Comparison of ENCODE assay signal across 20 cellular contexts in the genomic region with DNA sequence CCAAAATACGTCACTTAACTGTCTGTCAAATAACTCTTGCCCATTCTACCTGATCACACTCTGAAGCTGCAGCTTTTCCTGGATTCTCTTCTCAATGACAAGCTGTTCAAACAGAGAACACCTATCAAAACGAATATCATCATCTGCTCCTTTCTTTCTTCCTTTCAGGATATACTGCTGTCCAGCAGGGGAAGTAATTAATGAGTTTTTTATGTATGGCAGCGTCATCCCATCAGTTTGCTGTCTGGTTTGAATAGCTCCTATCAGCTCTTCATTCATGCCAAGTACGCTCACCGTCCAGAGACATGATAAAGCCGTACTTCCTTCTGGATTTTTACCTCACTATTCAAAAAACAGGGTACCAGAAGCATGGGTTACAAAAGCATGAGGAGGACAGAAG. TPM values are rescaled to one million over a fixed set of nuclear protein-coding genes. Genes with fewer than 3 reads are reported as not detected.
DNase-seq lines count a peak whose midpoint lies in the region; ATAC-seq and TF ChIP-seq lines count a peak whose summit lies in the region.
"Had no signal": no experiment of that assay in that cellular context is flagged by ENCODE, and none has a peak within 500 bp of the region (broad histone marks: within the 10 kb centered on the region; RNA-seq: fewer than 3 reads in every experiment).

A gene with protein sequence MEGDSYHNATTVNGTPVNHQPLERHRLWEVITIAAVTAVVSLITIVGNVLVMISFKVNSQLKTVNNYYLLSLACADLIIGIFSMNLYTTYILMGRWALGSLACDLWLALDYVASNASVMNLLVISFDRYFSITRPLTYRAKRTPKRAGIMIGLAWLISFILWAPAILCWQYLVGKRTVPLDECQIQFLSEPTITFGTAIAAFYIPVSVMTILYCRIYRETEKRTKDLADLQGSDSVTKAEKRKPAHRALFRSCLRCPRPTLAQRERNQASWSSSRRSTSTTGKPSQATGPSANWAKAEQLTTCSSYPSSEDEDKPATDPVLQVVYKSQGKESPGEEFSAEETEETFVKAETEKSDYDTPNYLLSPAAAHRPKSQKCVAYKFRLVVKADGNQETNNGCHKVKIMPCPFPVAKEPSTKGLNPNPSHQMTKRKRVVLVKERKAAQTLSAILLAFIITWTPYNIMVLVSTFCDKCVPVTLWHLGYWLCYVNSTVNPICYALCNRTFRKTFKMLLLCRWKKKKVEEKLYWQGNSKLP (plus strand): TSS at position 274 of the 400 bp plus-strand sequence. CDS start 94,221 bp downstream, outside the sequence.

- DNase-seq in NCI-H1105 treated with DMSO at 0.1 percent for 48 hours (lab: John Stamatoyannopoulos, UW) = peak; percentile 4
- DNase-seq in NCI-H1105 (lab: John Stamatoyannopoulos, UW) = no peak
- peak; percentile 81 for DNase-seq in NCI-H69 (lab: John Stamatoyannopoulos, UW)
- no peak for DNase-seq in brain microvascular endothelial cell
- DNase-seq in substantia nigra (lab: John Stamatoyannopoulos, UW) = no peak
- no peak for DNase-seq in NCI-H1436 treated with DMSO at 0.1 percent for 48 hours (lab: John Stamatoyannopoulos, UW)
- DNase-seq in osteocyte (ENCODE audit: extremely low spot score, unreplicated experiment) = no peak
- DNase-seq: activated CD4-positive, alpha-beta T cell treated with anti-CD3 and anti-CD28 coated beads for 1 hour; DMS79; left ventricle myocardium inferior; T-helper 1 cell had no signal

- in situ Hi-C loops in brain microvascular endothelial cell (cut with HindIII; ENCODE audit: low pct_ligation_motif_present, low sequenced_read_pairs) = no loop called here

- H3K36me3 ChIP-seq in brain microvascular endothelial cell (replicated peaks) = no peaks in the 10 kb centered on the region
- H3K36me3 ChIP-seq: BLaER1, left ventricle myocardium inferior had no signal

- no peak within 1 kb of the TSS for H3K4me3 ChIP-seq in brain microvascular endothelial cell (ENCODE audit: low read depth, low read length)
- H3K4me3 ChIP-seq: BLaER1, left ventricle myocardium inferior, skin epidermis had no signal

- TF ChIP-seq CTCF in brain microvascular endothelial cell (IDR thresholded peaks at IDR 0.05; ENCODE audit: low read depth, low read length, missing control alignments) (peak; percentile 4), osteocyte (IDR thresholded peaks at IDR 0.05) (no peak)

- H3K4me1 Mint-ChIP-seq in osteocyte (ENCODE audit: unreplicated experiment) = no peaks in the 10 kb centered on the region
- H3K4me1 Mint-ChIP-seq: stimulated activated memory B cell treated with anti-CD40 and anti-IgM and Interleukin-4, amounts not matched to agents 10 μg/mL and 1 μg/mL and 100 μg/mL, for 72 hours had no signal

- no peaks in the 10 kb centered on the region for H3K27me3 Mint-ChIP-seq in osteocyte (ENCODE audit: unreplicated experiment)
- H3K27me3 Mint-ChIP-seq: stimulated activated memory B cell treated with anti-CD40 and anti-IgM and Interleukin-4, amounts not matched to agents 10 μg/mL and 1 μg/mL and 100 μg/mL, for 72 hours; type B pancreatic cell had no signal

- no peak within 1 kb of the TSS for H3K4me3 Mint-ChIP-seq in osteocyte (ENCODE audit: unreplicated experiment)
- H3K4me3 Mint-ChIP-seq: stimulated activated memory B cell treated with anti-CD40 and anti-IgM and Interleukin-4, amounts not matched to agents 10 μg/mL and 1 μg/mL and 100 μg/mL, for 72 hours; type B pancreatic cell had no signal

- H3K27ac ChIP-seq in brain microvascular endothelial cell (no peak within 1 kb of the TSS), substantia nigra (ENCODE audit: low read depth, low read length, poor library complexity, severe bottlenecking) (peak within 1 kb of the TSS; percentile 78)
- H3K27ac ChIP-seq: 22Rv1, BLaER1, left ventricle myocardium inferior, parathyroid adenoma, RWPE1, skin epidermis had no signal

- H3K27me3 ChIP-seq in brain microvascular endothelial cell (replicated peaks) = no peaks in the 10 kb centered on the region
- H3K27me3 ChIP-seq: BLaER1 had no signal

- H3K36me3 Mint-ChIP-seq in osteocyte (ENCODE audit: unreplicated experiment) = no peaks in the 10 kb centered on the region
- H3K36me3 Mint-ChIP-seq: type B pancreatic cell had no signal

- no peaks in the 10 kb centered on the region for H3K9me3 Mint-ChIP-seq in osteocyte (ENCODE audit: unreplicated experiment)
- H3K9me3 Mint-ChIP-seq: stimulated activated memory B cell treated with anti-CD40 and anti-IgM and Interleukin-4, amounts not matched to agents 10 μg/mL and 1 μg/mL and 100 μg/mL, for 72 hours; type B pancreatic cell had no signal

- no peak for ATAC-seq in GM21360 (IDR thresholded peaks at IDR 0.05; ENCODE audit: unreplicated experiment)
- ATAC-seq: HepG2; stimulated activated memory B cell treated with anti-CD40 and anti-IgM and Interleukin-4, amounts not matched to agents 10 μg/mL and 1 μg/mL and 100 μg/mL, for 72 hours had no signal

- no peak within 1 kb of the TSS for H3K27ac Mint-ChIP-seq in osteocyte (ENCODE audit: unreplicated experiment)
- H3K27ac Mint-ChIP-seq: stimulated activated memory B cell treated with anti-CD40 and anti-IgM and Interleukin-4, amounts not matched to agents 10 μg/mL and 1 μg/mL and 100 μg/mL, for 72 hours; type B pancreatic cell had no signal

RNA-seq across cellular contexts. Expression of the gene that starts here (rescaled TPM):
- not detected in 2 replicates for total RNA-seq in osteocyte
- total RNA-seq: HepG2, left ventricle myocardium inferior had no signal

Comparison
In these comparisons a context has a peak if more than half of its experiments do, and no peak if none do; other contexts are left out.
1. DNase-seq: peak in NCI-H1105 treated with DMSO at 0.1 percent for 48 hours (single experiment) and NCI-H69 (single experiment); none in NCI-H1105 (single experiment), brain microvascular endothelial cell (single experiment), substantia nigra (0 of 49), NCI-H1436 treated with DMSO at 0.1 percent for 48 hours (single experiment) and osteocyte (single experiment).